In genomic region chr9:123131993-123132392, GRCh38 we compare ENCODE assay signal across 21 cellular contexts.
DNase-seq lines count a peak whose midpoint lies in the region; ATAC-seq, FAIRE-seq and TF ChIP-seq lines count a peak whose summit lies in the region.
"Had no signal": no experiment of that assay in that cellular context is flagged by ENCODE, and none has a peak within 500 bp of the region (broad histone marks: within the 10 kb centered on the region; RNA-seq: fewer than 3 reads in every experiment).

No MANE protein-coding gene starts in this region.

- no peak overlapping the region for H3K4me3 ChIP-seq in Karpas-422 (ENCODE audit: low read length)
- H3K4me3 ChIP-seq in HepG2 (replicated peaks in 1 of 3; ENCODE audit: insufficient read depth in 1 of 3, low read depth in 2 of 3, low read length in 3 of 3), result no peak overlapping the region

- DNase-seq in Karpas-422 (no peak), amniotic epithelial cell (ENCODE audit: low read depth) (peak; percentile 67), HepG2 (ENCODE audit: low spot score) (peak; percentile 51), LoVo (ENCODE audit: low spot score) (no peak)
- no peak for DNase-seq in T-helper 2 cell treated with Interferon-gamma antibody and Interleukin-4, amounts not matched to agents 5 μg/mL and 100 μg/mL, for 36 hours (ENCODE audit: low spot score)
- DNase-seq: ACHN; BE2C; C1 segment of cervical spinal cord; CD4-positive, CD25-positive, alpha-beta regulatory T cell; CD8-positive, alpha-beta memory T cell; COR-L47; DMS 273 treated with DMSO at 0.1 percent for 48 hours; DMS53; DND-41; H9 had no signal

- H4K20me1 ChIP-seq in Karpas-422 (ENCODE audit: insufficient read depth, low read depth, low read length) (no peaks in the 10 kb centered on the region), HepG2 (ENCODE audit: insufficient read depth, low read length) (no peaks in the 10 kb centered on the region)

- no peak for TF ChIP-seq RAD21 in HepG2 (CRISPR knock-in tag; IDR thresholded peaks at IDR 0.05)

- TF ChIP-seq CTCF in HepG2 (CRISPR knock-in tag; IDR thresholded peaks at IDR 0.05), result no peak

- H3K36me3 ChIP-seq in Karpas-422 (ENCODE audit: insufficient read depth, low read length), result peaks cover 59% of the 10 kb centered on the region
- peaks cover 7 to 11% of the 10 kb centered on the region in 2 experiments; a peak in 4 of 5 replicates for H3K36me3 ChIP-seq in HepG2 (replicated peaks in 1 of 2; ENCODE audit: control insufficient read depth in 1 of 2, insufficient read depth in 2 of 2, low read length in 2 of 2)

- H3K4me3 Mint-ChIP-seq in T-helper 2 cell treated with Interferon-gamma antibody and Interleukin-4, amounts not matched to agents 5 μg/mL and 100 μg/mL, for 36 hours, result no peak overlapping the region
- H3K4me3 Mint-ChIP-seq: CD4-positive, CD25-positive, alpha-beta regulatory T cell; CD8-positive, alpha-beta memory T cell; H9; IgD-negative memory B cell had no signal

- BruUV-seq in HepG2 (replicated peaks; lab: Mats Ljungman, UMichigan), result no TSS peak

- FAIRE-seq in HepG2 (lab: Jason Lieb, UNC), result peak; percentile 63
- FAIRE-seq: A204.1, GM12891, GM19239, H1 had no signal

- CTCF ChIA-PET in HepG2 (lab: Yijun Ruan, JAX; ENCODE audit: low intra/inter-chr PET ratio, low total read pairs), result no interaction called here

- H3K9me3 Mint-ChIP-seq in T-helper 2 cell treated with Interferon-gamma antibody and Interleukin-4, amounts not matched to agents 5 μg/mL and 100 μg/mL, for 36 hours, result no peaks in the 10 kb centered on the region
- H3K9me3 Mint-ChIP-seq: CD4-positive, CD25-positive, alpha-beta regulatory T cell; CD8-positive, alpha-beta memory T cell; H9; IgD-negative memory B cell had no signal

- in situ Hi-C loops in HepG2 (cut with HindIII; ENCODE audit: extremely low pct_ligation_motif_present, low pct_unique_long_range_greater_than_20kb), result no loop called here

- ATAC-seq in HepG2 (peak; percentile 83), HG03045 (IDR thresholded peaks at IDR 0.05; ENCODE audit: unreplicated experiment) (no peak)

- H3K9ac ChIP-seq in Karpas-422 (ENCODE audit: low read length) (no peak overlapping the region), HepG2 (ENCODE audit: insufficient read depth, low read depth, low read length) (no peak overlapping the region)

- no peaks in the 10 kb centered on the region for H3K4me1 Mint-ChIP-seq in T-helper 2 cell treated with Interferon-gamma antibody and Interleukin-4, amounts not matched to agents 5 μg/mL and 100 μg/mL, for 36 hours (ENCODE audit: low read depth)
- H3K4me1 Mint-ChIP-seq: CD8-positive, alpha-beta memory T cell; H9 had no signal

- intact Hi-C loops in HepG2 (cut with micrococcal nuclease; ENCODE audit: unreplicated experiment), result no loop called here

- H3K79me2 ChIP-seq in Karpas-422 (ENCODE audit: low read length), result peaks cover 18% of the 10 kb centered on the region
- H3K79me2 ChIP-seq in HepG2 (ENCODE audit: insufficient read depth, low read length), result no peaks in the 10 kb centered on the region

- H3K9me3 ChIP-seq in Karpas-422 (ENCODE audit: low read length), result no peaks in the 10 kb centered on the region
- no peaks in the 10 kb centered on the region for H3K9me3 ChIP-seq in HepG2 (ENCODE audit: low read length)
- H3K9me3 ChIP-seq: BE2C had no signal

- TF ChIP-seq EP300 in HepG2 (IDR thresholded peaks at IDR 0.05; ENCODE audit: low read depth in 2 of 2, low read length in 2 of 2) (peak in 1 of 2 experiments; percentile 55; a peak in 1 of 4 replicates), HepG2 (CRISPR knock-in tag; IDR thresholded peaks at IDR 0.05; ENCODE audit: borderline replicate concordance) (no peak)

- no peaks in the 10 kb centered on the region for H3K27me3 Mint-ChIP-seq in T-helper 2 cell treated with Interferon-gamma antibody and Interleukin-4, amounts not matched to agents 5 μg/mL and 100 μg/mL, for 36 hours (ENCODE audit: low read depth)
- H3K27me3 Mint-ChIP-seq: CD4-positive, CD25-positive, alpha-beta regulatory T cell; CD8-positive, alpha-beta memory T cell; IgD-negative memory B cell had no signal

- no peak overlapping the region for H3K27ac Mint-ChIP-seq in T-helper 2 cell treated with Interferon-gamma antibody and Interleukin-4, amounts not matched to agents 5 μg/mL and 100 μg/mL, for 36 hours
- H3K27ac Mint-ChIP-seq: CD4-positive, CD25-positive, alpha-beta regulatory T cell; CD8-positive, alpha-beta memory T cell; H9; IgD-negative memory B cell had no signal

- POLR2A ChIA-PET in HepG2 (lab: Yijun Ruan, JAX), result no interaction called here

- peaks cover 17% of the 10 kb centered on the region for H3K4me1 ChIP-seq in Karpas-422 (ENCODE audit: low read length)
- peaks cover 29% of the 10 kb centered on the region for H3K4me1 ChIP-seq in HepG2 (ENCODE audit: insufficient read depth, low read length)
- H3K4me1 ChIP-seq: BE2C had no signal

- H3K4me2 ChIP-seq in Karpas-422 (ENCODE audit: low read depth, low read length, poor library complexity, severe bottlenecking) (no peak overlapping the region), HepG2 (ENCODE audit: low read depth, low read length) (no peak overlapping the region; the same call in 1 of the 2 replicates)

- no peaks in the 10 kb centered on the region for H3K9me2 ChIP-seq in Karpas-422 (replicated peaks; ENCODE audit: insufficient read depth, low read length)

- H3K27me3 ChIP-seq in Karpas-422 (ENCODE audit: low read length), result no peaks in the 10 kb centered on the region
- H3K27me3 ChIP-seq in HepG2 (ENCODE audit: control insufficient read depth in 1 of 2, insufficient read depth in 2 of 2, low read length in 2 of 2), result no peaks in the 10 kb centered on the region
- H3K27me3 ChIP-seq: BE2C had no signal

- TF ChIP-seq POLR2A in HepG2 (IDR thresholded peaks at IDR 0.05; ENCODE audit: insufficient read depth in 1 of 2, low read depth in 2 of 2, low read length in 2 of 2), result no peak

- peaks cover 6% of the 10 kb centered on the region for H3K36me3 Mint-ChIP-seq in T-helper 2 cell treated with Interferon-gamma antibody and Interleukin-4, amounts not matched to agents 5 μg/mL and 100 μg/mL, for 36 hours (ENCODE audit: low read depth)

- H3K27ac ChIP-seq in Karpas-422 (ENCODE audit: low read length) (peak overlapping the region; percentile 25; the same call in 1 of the 2 replicates), HepG2 (ENCODE audit: extremely low read length, insufficient read depth, low read length) (no peak overlapping the region)

- H2AFZ ChIP-seq in Karpas-422 (ENCODE audit: low read length), result no peak overlapping the region
- H2AFZ ChIP-seq in HepG2 (ENCODE audit: low read length), result no peak overlapping the region

TF ChIP-seq in HepG2, 621 proteins besides CTCF, POLR2A, EP300 and RAD21 (continues in another document):
- TF ChIP-seq SOX13 (IDR thresholded peaks at IDR 0.05) (no peak), SOX13 (CRISPR knock-in tag; conservative IDR thresholded peaks at IDR 0.05 in 1 of 2, IDR thresholded peaks at IDR 0.05 in 1 of 2) (0 out of 4 replicates have a peak, but pooled peaks of 1 of the 2 experiments have one; percentile 7), PAXIP1 (CRISPR knock-in tag; conservative IDR thresholded peaks at IDR 0.05) (0 out of 2 replicates have a peak, but pooled peaks have one; percentile 19), HNF4G (IDR thresholded peaks at IDR 0.05; ENCODE audit: borderline replicate concordance, low read depth, low read length) (0 out of 2 replicates have a peak, but pooled peaks have one; percentile 31), HNF4G (CRISPR knock-in tag; IDR thresholded peaks at IDR 0.05; ENCODE audit: borderline replicate concordance, low read depth) (no peak), CEBPB (IDR thresholded peaks at IDR 0.05; ENCODE audit: borderline replicate concordance, low read depth, low read length) (peak; percentile 74; the same call in 1 of the 2 replicates), JDP2 (CRISPR knock-in tag; IDR thresholded peaks at IDR 0.05; ENCODE audit: borderline replicate concordance) (no peak), CBFB (CRISPR knock-in tag; IDR thresholded peaks at IDR 0.05) (peak; percentile 59; the same call in 1 of the 2 replicates), ZNF883 (CRISPR knock-in tag; IDR thresholded peaks at IDR 0.05; ENCODE audit: not compliant biosample characterization) (no peak), TEAD3 (CRISPR knock-in tag; optimal IDR thresholded peaks at IDR 0.05; ENCODE audit: borderline replicate concordance) (peak; percentile 27), GATAD2A (CRISPR knock-in tag; IDR thresholded peaks at IDR 0.05) (0 out of 2 replicates have a peak, but pooled peaks have one; percentile 11)

Comparison
In these comparisons a context has a peak if more than half of its experiments do, and no peak if none do; other contexts are left out.
1. DNase-seq: peak in amniotic epithelial cell (single experiment) and HepG2 (single experiment); none in Karpas-422 (single experiment), LoVo (single experiment) and T-helper 2 cell treated with Interferon-gamma antibody and Interleukin-4, amounts not matched to agents 5 μg/mL and 100 μg/mL, for 36 hours (single experiment).